18 cellular contexts compared by ENCODE assay signal in genomic region chr14:35806006-35806907, GRCh38. TPM values are rescaled to one million over a fixed set of nuclear protein-coding genes. Genes with fewer than 3 reads are reported as not detected.
A peak's percentile ranks its signal among the peaks of the same experiment; 100 is the strongest.
DNase-seq lines count a peak whose midpoint lies in the region; ATAC-seq and TF ChIP-seq lines count a peak whose summit lies in the region.
"Had no signal": no experiment of that assay in that cellular context is flagged by ENCODE, and none has a peak within 500 bp of the region (broad histone marks: within the 10 kb centered on the region; RNA-seq: fewer than 3 reads in every experiment).

No MANE protein-coding gene starts in this region.

- H3K27me3 ChIP-seq in BLaER1 (no peaks in the 10 kb centered on the region), KMS-11 (ENCODE audit: insufficient read depth, low read depth) (no peaks in the 10 kb centered on the region), mammary epithelial cell (ENCODE audit: insufficient read depth, low read length) (no peaks in the 10 kb centered on the region), uterus (no peaks in the 10 kb centered on the region)
- H3K27me3 ChIP-seq: SJSA1 had no signal

- intact Hi-C loops in mammary epithelial cell (cut with micrococcal nuclease) (loop anchor here (2.0 kb wide), 1 partner anchor 101 kb away; no protein-coding TSS in a partner anchor), uterus (cut with DNase I; ENCODE audit: low total_unique reads) (no loop called here)

- H3K36me3 ChIP-seq in BLaER1 = peaks cover 6% of the 10 kb centered on the region; the same call in 1 of the 2 replicates
- H3K36me3 ChIP-seq in KMS-11 (ENCODE audit: insufficient read depth) = no peaks in the 10 kb centered on the region
- no peaks in the 10 kb centered on the region for H3K36me3 ChIP-seq in mammary epithelial cell (ENCODE audit: insufficient read depth, low read length)
- H3K36me3 ChIP-seq in uterus = no peaks in the 10 kb centered on the region
- H3K36me3 ChIP-seq: SJSA1 had no signal

- no TSS peak for BruUV-seq in mammary epithelial cell (replicated peaks; lab: Mats Ljungman, UMichigan)

- no peaks in the 10 kb centered on the region for H3K27me3 Mint-ChIP-seq in nephron (ENCODE audit: low read depth)
- H3K27me3 Mint-ChIP-seq: stimulated activated naive B cell treated with anti-CD40 and anti-IgM and Interleukin-4, amounts not matched to agents 10 μg/mL and 1 μg/mL and 100 μg/mL, for 72 hours had no signal

- H3K9me3 Mint-ChIP-seq in nephron = no peaks in the 10 kb centered on the region
- H3K9me3 Mint-ChIP-seq: stimulated activated naive B cell treated with anti-CD40 and anti-IgM and Interleukin-4, amounts not matched to agents 10 μg/mL and 1 μg/mL and 100 μg/mL, for 72 hours had no signal

- H3K4me1 ChIP-seq in BLaER1 (peaks cover 21% of the 10 kb centered on the region), KMS-11 (ENCODE audit: low read depth, poor library complexity, severe bottlenecking) (peaks cover 38% of the 10 kb centered on the region), mammary epithelial cell (ENCODE audit: insufficient read depth, low read length) (peaks cover 8% of the 10 kb centered on the region), uterus (peaks cover 0 to 7% of the 10 kb centered on the region in 2 donors)

- TF ChIP-seq POLR2A in uterus (IDR thresholded peaks at IDR 0.05) = no peak

- ATAC-seq in HG03460 (IDR thresholded peaks at IDR 0.05; ENCODE audit: unreplicated experiment) = no peak
- ATAC-seq in HG03378 (IDR thresholded peaks at IDR 0.05; ENCODE audit: unreplicated experiment) = no peak
- ATAC-seq: stimulated activated naive B cell treated with anti-CD40 and anti-IgM and Interleukin-4, amounts not matched to agents 10 μg/mL and 1 μg/mL and 100 μg/mL, for 72 hours had no signal

- TF ChIP-seq CTCF in KMS-11 (conservative IDR thresholded peaks at IDR 0.05; ENCODE audit: low read depth, low read length) = no peak
- TF ChIP-seq CTCF in mammary epithelial cell (conservative IDR thresholded peaks at IDR 0.05 in 1 of 2, IDR thresholded peaks at IDR 0.05 in 1 of 2; ENCODE audit: extremely low read depth in 1 of 2, insufficient read depth in 1 of 2, low read depth in 1 of 2, low read length in 2 of 2) = no peak
- no peak for TF ChIP-seq CTCF in nephron (IDR thresholded peaks at IDR 0.05; ENCODE audit: unreplicated experiment in 3 of 3)
- TF ChIP-seq CTCF in uterus (IDR thresholded peaks at IDR 0.05) = no peak

- H4K20me1 ChIP-seq in BLaER1 (no peaks in the 10 kb centered on the region), KMS-11 (ENCODE audit: insufficient read depth) (no peaks in the 10 kb centered on the region), mammary epithelial cell (ENCODE audit: insufficient read depth, low read length) (no peaks in the 10 kb centered on the region)

- CTCF ChIA-PET in mammary epithelial cell (lab: Charles Lee; ENCODE audit: low non-redundant PET) = no interaction called here

- peaks cover 29% of the 10 kb centered on the region; the same call in 1 of the 2 replicates for H3K79me2 ChIP-seq in KMS-11 (ENCODE audit: insufficient read depth, low read depth)
- peaks cover 54% of the 10 kb centered on the region for H3K79me2 ChIP-seq in mammary epithelial cell (ENCODE audit: insufficient read depth, low read length)

- peak overlapping the region; percentile 96 to 99 (median 98) for H3K4me3 Mint-ChIP-seq in nephron
- H3K4me3 Mint-ChIP-seq: stimulated activated naive B cell treated with anti-CD40 and anti-IgM and Interleukin-4, amounts not matched to agents 10 μg/mL and 1 μg/mL and 100 μg/mL, for 72 hours had no signal

- H3K4me3 ChIP-seq in BLaER1 (no peak overlapping the region), KMS-11 (IDR thresholded peaks at IDR 0.05; ENCODE audit: insufficient read depth, low read depth, low read length) (no peak overlapping the region), mammary epithelial cell (replicated peaks in 1 of 3; ENCODE audit: insufficient read depth in 1 of 3, low read depth in 2 of 3, low read length in 3 of 3) (no peak overlapping the region), uterus (no peak overlapping the region)
- H3K4me3 ChIP-seq: SJSA1 had no signal

- WGBS in mammary epithelial cell (ENCODE audit: low coverage, missing lambda C conversion rate) = 85% methylated on average over 2 of the region's 2 CpGs

- H3K4me1 Mint-ChIP-seq in nephron = peaks cover 21% of the 10 kb centered on the region

- H3K9me3 ChIP-seq in BLaER1 (no peaks in the 10 kb centered on the region), mammary epithelial cell (replicated peaks; ENCODE audit: insufficient read depth, low read length) (no peaks in the 10 kb centered on the region), uterus (no peaks in the 10 kb centered on the region)
- H3K9me3 ChIP-seq: SJSA1 had no signal

- DNase-seq in mammary epithelial cell = no peak
- DNase-seq in amygdala (lab: John Stamatoyannopoulos, UW) = no peak
- no peak for DNase-seq in uterus
- DNase-seq: activated CD8-positive, alpha-beta memory T cell treated with anti-CD3 and anti-CD28 coated beads for 24 hours; activated naive CD4-positive, alpha-beta T cell treated with anti-CD3 and anti-CD28 coated beads, Interleukin-2, amount 10 ng/mL, durations not matched to agents 7 days and 5 days; EL; foreskin fibroblast; mesendoderm; NCI-H1092 treated with DMSO at 0.1 percent for 48 hours; NCI-H2171 treated with DMSO at 0.1 percent for 48 hours; small intestine; stimulated activated naive B cell treated with anti-CD40 and anti-IgM and Interleukin-4, amounts not matched to agents 10 μg/mL and 1 μg/mL and 100 μg/mL, for 72 hours had no signal

- H3K27ac Mint-ChIP-seq in nephron = peak overlapping the region in 1 of 3 experiments; percentile 71
- H3K27ac Mint-ChIP-seq: activated naive CD4-positive, alpha-beta T cell treated with anti-CD3 and anti-CD28 coated beads, Interleukin-2, amount 10 ng/mL, durations not matched to agents 7 days and 5 days; stimulated activated naive B cell treated with anti-CD40 and anti-IgM and Interleukin-4, amounts not matched to agents 10 μg/mL and 1 μg/mL and 100 μg/mL, for 72 hours had no signal

- H3K4me2 ChIP-seq in BLaER1 (peak overlapping the region; percentile 88; the same call in 1 of the 2 replicates), KMS-11 (peak overlapping the region; percentile 87; the same call in 1 of the 2 replicates), mammary epithelial cell (ENCODE audit: insufficient read depth, low read depth, low read length) (peak overlapping the region; percentile 79)

- in situ Hi-C loops in mammary epithelial cell (cut with MboI; ENCODE audit: low sequenced_read_pairs in 2 of 2) = no loop called here

- dilution Hi-C loops in mammary epithelial cell (cut with HindIII; ENCODE audit: low sequenced_read_pairs) = no loop called here

- peaks cover 7% of the 10 kb centered on the region for H3K36me3 Mint-ChIP-seq in nephron (ENCODE audit: low read depth)

- H2AFZ ChIP-seq in KMS-11 (ENCODE audit: low read depth) (no peak overlapping the region), mammary epithelial cell (ENCODE audit: low read depth, low read length) (no peak overlapping the region)

- H3K27ac ChIP-seq in BLaER1 (no peak overlapping the region), KMS-11 (no peak overlapping the region), mammary epithelial cell (ENCODE audit: insufficient read depth, low read depth, low read length) (no peak overlapping the region), uterus (no peak overlapping the region)
- H3K27ac ChIP-seq: SJSA1 had no signal

- no peak overlapping the region for H3K9ac ChIP-seq in BLaER1
- H3K9ac ChIP-seq in KMS-11 = no peak overlapping the region
- H3K9ac ChIP-seq in mammary epithelial cell (ENCODE audit: insufficient read depth, low read length) = no peak overlapping the region

RNA-seq across cellular contexts. Expression of gene RALGAPA1, which starts 2.8 kb away (rescaled TPM):
- total RNA-seq in mammary epithelial cell = 10 to 100 TPM; 39.3 to 40.4 TPM
- polyA plus RNA-seq in mammary epithelial cell = 5.3 TPM
- 20.9 TPM for polyA minus RNA-seq in mammary epithelial cell
- 100 to 1,000 TPM in 2 of 4 donors, 10 to 100 TPM in 2; 44.1 to 138 (median 108) TPM for total RNA-seq in uterus

RNA-seq across cellular contexts. Expression of gene BRMS1L, which starts 19.9 kb away (rescaled TPM):
- total RNA-seq in mammary epithelial cell (10 to 100 TPM in 1 of 2 donors, 1 to 10 TPM in 1; 4.0 to 11.9 TPM), uterus (10 to 100 TPM in 2 of 4 donors, 1 to 10 TPM in 2; 1.5 to 16.3 (median 8.5) TPM)
- polyA plus RNA-seq in mammary epithelial cell = 5.2 TPM
- 4.5 TPM for polyA minus RNA-seq in mammary epithelial cell
